In genomic region chr1:232952514-232953175, GRCh38 we compare ENCODE assay signal across 8 cellular contexts. TPM values are rescaled to one million over a fixed set of nuclear protein-coding genes. Genes with fewer than 3 reads are reported as not detected.
DNase-seq lines count a peak whose midpoint lies in the region; ATAC-seq and TF ChIP-seq lines count a peak whose summit lies in the region.

No MANE protein-coding gene starts in this region.

- no peak overlapping the region for H3K27ac ChIP-seq in CD8-positive, alpha-beta memory T cell (ENCODE audit: low read depth, low read length)

- H3K27me3 ChIP-seq in CD8-positive, alpha-beta memory T cell (ENCODE audit: insufficient read depth, low read length, poor library complexity, severe bottlenecking) = no peaks in the 10 kb centered on the region

- POLR2A ChIA-PET in CD8-positive, alpha-beta memory T cell (lab: Charles Lee) = no interaction called here

- H3K4me3 Mint-ChIP-seq in CD8-positive, alpha-beta memory T cell = peak overlapping the region in 6 of 7 donors; percentile 17 to 93 (median 33)
- H3K4me3 Mint-ChIP-seq in progenitor cell of endocrine pancreas (ENCODE audit: low read depth) = peak overlapping the region; percentile 96

- H3K27ac Mint-ChIP-seq in CD8-positive, alpha-beta memory T cell = peak overlapping the region in 3 of 8 donors; percentile 19 to 86 (median 47)
- H3K27ac Mint-ChIP-seq in progenitor cell of endocrine pancreas = peak overlapping the region; percentile 61

- no peaks in the 10 kb centered on the region for H3K27me3 Mint-ChIP-seq in CD8-positive, alpha-beta memory T cell
- peaks cover 3% of the 10 kb centered on the region for H3K27me3 Mint-ChIP-seq in progenitor cell of endocrine pancreas

- peak in 1 of 5 donors; percentile 18 for DNase-seq in CD8-positive, alpha-beta memory T cell
- DNase-seq in NCI-H2171 (lab: John Stamatoyannopoulos, UW) (peak; percentile 64), foreskin fibroblast (peak; percentile 31 to 65), progenitor cell of endocrine pancreas (ENCODE audit: low spot score, unreplicated experiment) (peak; percentile 21), amniotic stem cell (lab: John Stamatoyannopoulos, UW) (no peak)
- DNase-seq in activated CD4-positive, alpha-beta T cell treated with anti-CD3 and anti-CD28 coated beads, Interleukin-2, amount 50 U/mL, for 4 hours = peak; percentile 18 to 20

- peaks cover 0 to 2% (median 0%) of the 10 kb centered on the region in 5 donors for H3K9me3 Mint-ChIP-seq in CD8-positive, alpha-beta memory T cell
- peaks cover 10% of the 10 kb centered on the region for H3K9me3 Mint-ChIP-seq in progenitor cell of endocrine pancreas (ENCODE audit: low read depth)

- peaks cover 31 to 44% (median 43%) of the 10 kb centered on the region in 3 donors for H3K4me1 Mint-ChIP-seq in CD8-positive, alpha-beta memory T cell
- H3K4me1 Mint-ChIP-seq in progenitor cell of endocrine pancreas (ENCODE audit: low read depth) = peaks cover 33% of the 10 kb centered on the region

- TF ChIP-seq CTCF in foreskin fibroblast (IDR thresholded peaks at IDR 0.05; ENCODE audit: low read depth, low read length) = peak; percentile 57
- TF ChIP-seq CTCF in progenitor cell of endocrine pancreas (IDR thresholded peaks at IDR 0.05; ENCODE audit: unreplicated experiment) = peak; percentile 63

- CTCF ChIA-PET in CD8-positive, alpha-beta memory T cell (lab: Charles Lee) = interaction anchor here (1.3 kb wide), 1 partner anchor 10 kb away, joined by 3 read pairs; no protein-coding TSS in a partner anchor

- peaks cover 22% of the 10 kb centered on the region for H3K4me1 ChIP-seq in CD8-positive, alpha-beta memory T cell (ENCODE audit: insufficient read depth, low read length)

- H3K36me3 ChIP-seq in CD8-positive, alpha-beta memory T cell (ENCODE audit: insufficient read depth, low read length) = peaks cover 6% of the 10 kb centered on the region

- H3K36me3 Mint-ChIP-seq in CD8-positive, alpha-beta memory T cell = peaks cover 12 to 24% (median 14%) of the 10 kb centered on the region in 3 donors
- H3K36me3 Mint-ChIP-seq in progenitor cell of endocrine pancreas (ENCODE audit: insufficient read depth) = peaks cover 17% of the 10 kb centered on the region

- H3K4me3 ChIP-seq in CD8-positive, alpha-beta memory T cell (ENCODE audit: low read length) = no peak overlapping the region
- H3K4me3 ChIP-seq in foreskin fibroblast (ENCODE audit: low read depth in 1 of 2, low read length in 2 of 2) = no peak overlapping the region

- no peaks in the 10 kb centered on the region for H3K9me3 ChIP-seq in CD8-positive, alpha-beta memory T cell (ENCODE audit: low read length)

- ATAC-seq in GM18861 (IDR thresholded peaks at IDR 0.05; ENCODE audit: unreplicated experiment) = peak; percentile 46
- ATAC-seq in HG03045 (IDR thresholded peaks at IDR 0.05; ENCODE audit: unreplicated experiment) = peak; percentile 45

RNA-seq across cellular contexts. Expression of gene NTPCR, which starts 2.2 kb away (rescaled TPM):
- total RNA-seq in CD8-positive, alpha-beta memory T cell = 10 to 100 TPM; 29.0 to 31.1 TPM
- 28.0 TPM for polyA plus RNA-seq in CD8-positive, alpha-beta memory T cell
- total RNA-seq in progenitor cell of endocrine pancreas = 59.0 and 60.1 TPM in 2 replicates
